8 cellular contexts compared by ENCODE assay signal in genomic region chr17:18158022-18158600, GRCh38. TPM values are rescaled to one million over a fixed set of nuclear protein-coding genes. Genes with fewer than 3 reads are reported as not detected.
DNase-seq lines count a peak whose midpoint lies in the region; ATAC-seq and TF ChIP-seq lines count a peak whose summit lies in the region.

No MANE protein-coding gene starts in this region.

- ATAC-seq in CD4-positive, alpha-beta T cell (ENCODE audit: poor library complexity) = peak; percentile 93
- peak; percentile 50 for ATAC-seq in GM21529 (IDR thresholded peaks at IDR 0.05; ENCODE audit: unreplicated experiment)

- H3K27ac Mint-ChIP-seq in CD4-positive, alpha-beta T cell = peak overlapping the region; percentile 81

- H3K9me3 Mint-ChIP-seq in CD4-positive, alpha-beta T cell = no peaks in the 10 kb centered on the region

- no peaks in the 10 kb centered on the region for H3K27me3 ChIP-seq in CD4-positive, alpha-beta T cell (ENCODE audit: control insufficient read depth, insufficient read depth, low read length)

- peak overlapping the region; percentile 36 for H3K27ac ChIP-seq in CD4-positive, alpha-beta T cell (ENCODE audit: low read depth, low read length)

- CTCF ChIA-PET in CD4-positive, alpha-beta T cell (lab: Charles Lee) = no interaction called here

- peak overlapping the region; percentile 85 for H3K4me3 Mint-ChIP-seq in CD4-positive, alpha-beta T cell

- POLR2A ChIA-PET in CD4-positive, alpha-beta T cell (lab: Charles Lee) = interaction anchor here (0.6 to 1.1 kb wide), 4 partner anchors 25 to 156 kb away, joined by 3 to 17 read pairs (median 4); partner anchors contain the start of genes ALKBH5, SMCR8 and TOP3A

- intact Hi-C loops in CD4-positive, alpha-beta T cell (cut with DNase I, micrococcal nuclease) = loop anchor here (1.0 kb wide), 1 partner anchor 25 kb away; the partner anchor contains the start of gene ALKBH5 (in 2 of the 2)

- H3K9me3 ChIP-seq in CD4-positive, alpha-beta T cell (ENCODE audit: control insufficient read depth, low read length) = no peaks in the 10 kb centered on the region

- peak; percentile 90 to 95 (median 92) for DNase-seq in CD4-positive, alpha-beta T cell
- DNase-seq in NCI-H460 (ENCODE audit: extremely low read depth, low read depth) (peak; percentile 61), epithelial cell of esophagus (ENCODE audit: low read depth) (peak; percentile 95), mucosa of gallbladder (ENCODE audit: low spot score) (peak; percentile 96), SKM-1 (lab: John Stamatoyannopoulos, UW; ENCODE audit: unreplicated experiment) (no peak)
- peak; percentile 84 for DNase-seq in activated CD8-positive, alpha-beta memory T cell treated with anti-CD3 and anti-CD28 coated beads, Interleukin-2, amount 50 U/mL, for 24 hours (ENCODE audit: extremely low read depth)
- peak; percentile 92 to 97 for DNase-seq in stimulated activated CD8-positive, alpha-beta memory T cell treated with anti-CD3 and anti-CD28 coated beads, Interleukin-2, amount 100 ng/mL, for 48 hours (ENCODE audit: low read depth in 2 of 2)

- H3K36me3 Mint-ChIP-seq in CD4-positive, alpha-beta T cell (ENCODE audit: low read depth) = no peaks in the 10 kb centered on the region

- peaks cover 26% of the 10 kb centered on the region for H3K4me1 Mint-ChIP-seq in CD4-positive, alpha-beta T cell (ENCODE audit: low read depth)

- no peak for TF ChIP-seq CTCF in CD4-positive, alpha-beta T cell (IDR thresholded peaks at IDR 0.05)
- no peak for TF ChIP-seq CTCF in epithelial cell of esophagus (IDR thresholded peaks at IDR 0.05; ENCODE audit: insufficient read depth, low read depth, low read length, missing control alignments)

- peak overlapping the region; percentile 45 for H3K4me3 ChIP-seq in epithelial cell of esophagus (ENCODE audit: low read length)

- no peaks in the 10 kb centered on the region for H3K27me3 Mint-ChIP-seq in CD4-positive, alpha-beta T cell

RNA-seq across cellular contexts. Expression of gene ALKBH5, which starts 25.5 kb away (rescaled TPM):
- total RNA-seq in CD4-positive, alpha-beta T cell = 100 to 1,000 TPM; 117 to 119 TPM
- 94.1 and 96.2 TPM in 2 replicates for total RNA-seq in NCI-H460 (2014; rRNA removed; shearing (Covaris generic))
- polyA plus RNA-seq in NCI-H460 (2014; cell fraction: nucleus; rRNA removed) = 47.2 and 57.4 TPM in 2 replicates
- 123 TPM for total RNA-seq in mucosa of gallbladder

RNA-seq across cellular contexts. Expression of gene MYO15A, which starts 49.6 kb away (rescaled TPM):
- 1 to 10 TPM; 1.2 to 1.6 TPM for total RNA-seq in CD4-positive, alpha-beta T cell
- 0.06 and 0.30 TPM in 2 replicates for total RNA-seq in NCI-H460 (2014; rRNA removed; shearing (Covaris generic))
- 0.30 TPM in 1 of 2 replicates, not detected in the other for polyA plus RNA-seq in NCI-H460 (2014; cell fraction: nucleus; rRNA removed)
- total RNA-seq in mucosa of gallbladder = 3.3 TPM
